Comparison of ENCODE assay signal across 27 cellular contexts in the genomic region with DNA sequence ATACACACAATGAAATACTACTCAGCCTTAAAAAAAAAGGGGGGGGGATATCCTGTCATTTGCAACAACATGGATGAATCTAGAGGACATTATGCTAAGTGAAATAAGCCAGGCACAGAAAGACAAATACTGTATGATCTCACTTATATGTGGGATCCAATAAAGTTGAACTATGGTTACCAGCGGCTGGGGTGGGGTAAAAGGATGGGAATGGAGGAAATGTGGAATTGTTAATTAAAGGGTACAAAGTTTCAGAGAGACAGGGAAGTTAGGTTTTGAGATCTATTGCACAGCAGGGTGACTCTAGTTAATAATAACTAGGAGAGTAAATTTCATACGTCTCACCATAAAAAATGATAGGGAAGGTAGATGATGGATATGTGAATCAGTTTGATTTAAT.
"Had no signal": no experiment of that assay in that cellular context is flagged by ENCODE, and none has a peak within 500 bp of the region (broad histone marks: within the 10 kb centered on the region; RNA-seq: fewer than 3 reads in every experiment).

No MANE protein-coding gene starts in this region.

- H3K36me3 Mint-ChIP-seq: activated naive CD4-positive, alpha-beta T cell treated with anti-CD3 and anti-CD28 coated beads, Interleukin-2, amount 10 ng/mL, durations not matched to agents 7 days and 5 days; activated naive CD4-positive, alpha-beta T cell treated with anti-CD3 and anti-CD28 coated beads, Interleukin-2, amount 50 U/mL, for 72 hours; activated naive CD8-positive, alpha-beta T cell treated with anti-CD3 and anti-CD28 coated beads, Interleukin-2, amount 10 ng/mL, durations not matched to agents 7 days and 5 days had no signal

- H3K27me3 ChIP-seq: ascending aorta, brain microvascular endothelial cell, dorsolateral prefrontal cortex had no signal

- H3K36me3 ChIP-seq: ascending aorta, brain microvascular endothelial cell had no signal

- H3K27ac ChIP-seq: ascending aorta, brain microvascular endothelial cell, coronary artery had no signal

- H3K4me3 Mint-ChIP-seq: activated CD4-positive, alpha-beta memory T cell treated with anti-CD3 and anti-CD28 coated beads, Interleukin-2, amount 10 ng/mL, durations not matched to agents 7 days and 5 days; activated CD4-positive, alpha-beta T cell treated with anti-CD3 and anti-CD28 coated beads, Interleukin-2, amount 10 ng/mL, durations not matched to agents 7 days and 5 days; activated naive CD4-positive, alpha-beta T cell treated with anti-CD3 and anti-CD28 coated beads, Interleukin-2, amount 10 ng/mL, durations not matched to agents 7 days and 5 days; activated naive CD8-positive, alpha-beta T cell treated with anti-CD3 and anti-CD28 coated beads, Interleukin-2, amount 10 ng/mL, durations not matched to agents 7 days and 5 days; activated T-cell treated with anti-CD3 and anti-CD28 coated beads, Interleukin-2, amount 50 U/mL, for 24 hours; activated T-cell treated with anti-CD3 and anti-CD28 coated beads, Interleukin-2, amount 50 U/mL, for 72 hours; dendritic cell treated with granulocyte-macrophage colony-stimulating factor and Interleukin-4, amounts not matched to agents 40 ng/mL and 50 ng/mL, for 4 days; endodermal cell; T-helper 17 cell; T-helper 2 cell treated with Interferon-gamma antibody and Interleukin-4, amounts not matched to agents 5 μg/mL and 100 μg/mL, for 36 hours had no signal

- H3K27ac Mint-ChIP-seq: activated CD4-positive, alpha-beta memory T cell treated with anti-CD3 and anti-CD28 coated beads, Interleukin-2, amount 10 ng/mL, durations not matched to agents 7 days and 5 days; activated CD4-positive, alpha-beta T cell treated with anti-CD3 and anti-CD28 coated beads, Interleukin-2, amount 10 ng/mL, durations not matched to agents 7 days and 5 days; activated naive CD4-positive, alpha-beta T cell treated with anti-CD3 and anti-CD28 coated beads, Interleukin-2, amount 10 ng/mL, durations not matched to agents 7 days and 5 days; activated naive CD4-positive, alpha-beta T cell treated with anti-CD3 and anti-CD28 coated beads, Interleukin-2, amount 50 U/mL, for 72 hours; activated naive CD8-positive, alpha-beta T cell treated with anti-CD3 and anti-CD28 coated beads, Interleukin-2, amount 10 ng/mL, durations not matched to agents 7 days and 5 days; activated T-cell treated with anti-CD3 and anti-CD28 coated beads, Interleukin-2, amount 50 U/mL, for 24 hours; activated T-cell treated with anti-CD3 and anti-CD28 coated beads, Interleukin-2, amount 50 U/mL, for 72 hours; dendritic cell treated with granulocyte-macrophage colony-stimulating factor and Interleukin-4, amounts not matched to agents 40 ng/mL and 50 ng/mL, for 4 days; endodermal cell; T-helper 17 cell; T-helper 2 cell treated with Interferon-gamma antibody and Interleukin-4, amounts not matched to agents 5 μg/mL and 100 μg/mL, for 36 hours had no signal

- H3K4me1 Mint-ChIP-seq: activated CD4-positive, alpha-beta memory T cell treated with anti-CD3 and anti-CD28 coated beads, Interleukin-2, amount 10 ng/mL, durations not matched to agents 7 days and 5 days; activated CD4-positive, alpha-beta T cell treated with anti-CD3 and anti-CD28 coated beads, Interleukin-2, amount 10 ng/mL, durations not matched to agents 7 days and 5 days; activated naive CD4-positive, alpha-beta T cell treated with anti-CD3 and anti-CD28 coated beads, Interleukin-2, amount 10 ng/mL, durations not matched to agents 7 days and 5 days; activated naive CD8-positive, alpha-beta T cell treated with anti-CD3 and anti-CD28 coated beads, Interleukin-2, amount 10 ng/mL, durations not matched to agents 7 days and 5 days; T-helper 17 cell had no signal

- H3K9me3 Mint-ChIP-seq: activated CD4-positive, alpha-beta T cell treated with anti-CD3 and anti-CD28 coated beads, Interleukin-2, amount 10 ng/mL, durations not matched to agents 7 days and 5 days; activated naive CD4-positive, alpha-beta T cell treated with anti-CD3 and anti-CD28 coated beads, Interleukin-2, amount 10 ng/mL, durations not matched to agents 7 days and 5 days; activated naive CD4-positive, alpha-beta T cell treated with anti-CD3 and anti-CD28 coated beads, Interleukin-2, amount 50 U/mL, for 72 hours; activated T-cell treated with anti-CD3 and anti-CD28 coated beads, Interleukin-2, amount 50 U/mL, for 24 hours; activated T-cell treated with anti-CD3 and anti-CD28 coated beads, Interleukin-2, amount 50 U/mL, for 72 hours; dendritic cell treated with granulocyte-macrophage colony-stimulating factor and Interleukin-4, amounts not matched to agents 40 ng/mL and 50 ng/mL, for 4 days; endodermal cell had no signal

- H3K4me3 ChIP-seq: ascending aorta, coronary artery had no signal

- FAIRE-seq: bronchial epithelial cell had no signal

- H3K9me3 ChIP-seq: ascending aorta had no signal

- ATAC-seq: activated naive CD4-positive, alpha-beta T cell treated with anti-CD3 and anti-CD28 coated beads, Interleukin-2, amount 50 U/mL, for 72 hours; activated T-cell treated with anti-CD3 and anti-CD28 coated beads, Interleukin-2, amount 50 U/mL, for 72 hours; esophagus mucosa; T-helper 17 cell had no signal

- H3K27me3 Mint-ChIP-seq: activated CD4-positive, alpha-beta memory T cell treated with anti-CD3 and anti-CD28 coated beads, Interleukin-2, amount 10 ng/mL, durations not matched to agents 7 days and 5 days; activated CD4-positive, alpha-beta T cell treated with anti-CD3 and anti-CD28 coated beads, Interleukin-2, amount 10 ng/mL, durations not matched to agents 7 days and 5 days; activated naive CD4-positive, alpha-beta T cell treated with anti-CD3 and anti-CD28 coated beads, Interleukin-2, amount 10 ng/mL, durations not matched to agents 7 days and 5 days; activated T-cell treated with anti-CD3 and anti-CD28 coated beads, Interleukin-2, amount 50 U/mL, for 24 hours; dendritic cell treated with granulocyte-macrophage colony-stimulating factor and Interleukin-4, amounts not matched to agents 40 ng/mL and 50 ng/mL, for 4 days; T-helper 17 cell had no signal

- DNase-seq: activated CD4-positive, alpha-beta memory T cell treated with anti-CD3 and anti-CD28 coated beads, Interleukin-2, amount 10 ng/mL, durations not matched to agents 7 days and 5 days; activated CD4-positive, alpha-beta T cell treated with anti-CD3 and anti-CD28 coated beads for 1 hour; activated CD4-positive, alpha-beta T cell treated with anti-CD3 and anti-CD28 coated beads for 4 hours; activated CD4-positive, alpha-beta T cell treated with anti-CD3 and anti-CD28 coated beads, Interleukin-2, amount 10 ng/mL, durations not matched to agents 7 days and 5 days; activated CD4-positive, alpha-beta T cell treated with anti-CD3 and anti-CD28 coated beads, Interleukin-2, amount 50 U/mL, for 4 hours; activated CD8-positive, alpha-beta memory T cell treated with anti-CD3 and anti-CD28 coated beads, Interleukin-2, amount 50 U/mL, for 48 hours; activated gamma-delta T cell; activated naive CD4-positive, alpha-beta T cell; activated naive CD4-positive, alpha-beta T cell treated with anti-CD3 and anti-CD28 coated beads, Interleukin-2, amount 10 ng/mL, durations not matched to agents 7 days and 5 days; activated naive CD8-positive, alpha-beta T cell treated with anti-CD3 and anti-CD28 coated beads, Interleukin-2, amount 10 ng/mL, durations not matched to agents 7 days and 5 days; activated T-cell treated with anti-CD3 and anti-CD28 coated beads for 4 hours; activated T-cell treated with anti-CD3 and anti-CD28 coated beads, Interleukin-2, amount 50 U/mL, for 24 hours; activated T-cell treated with anti-CD3 and anti-CD28 coated beads, Interleukin-2, amount 50 U/mL, for 72 hours; brain microvascular endothelial cell; cerebellar nuclear complex; dorsolateral prefrontal cortex; effector memory CD4-positive, alpha-beta T cell; endodermal cell; T-helper 1 cell; T-helper 17 cell had no signal
